15 cellular contexts compared by ENCODE assay signal in genomic region chr2:144239726-144240125, GRCh38.
"Had no signal": no experiment of that assay in that cellular context is flagged by ENCODE, and none has a peak within 500 bp of the region (broad histone marks: within the 10 kb centered on the region; RNA-seq: fewer than 3 reads in every experiment).

No MANE protein-coding gene starts in this region.

- DNase-seq: activated CD4-positive, alpha-beta T cell treated with anti-CD3 and anti-CD28 coated beads, Interleukin-2, amount 50 U/mL, for 1 hour; activated naive CD4-positive, alpha-beta T cell treated with anti-CD3 and anti-CD28 coated beads, Interleukin-2, amount 50 U/mL, for 16 hours; amniotic stem cell; body of pancreas; central memory CD4-positive, alpha-beta T cell; cortex of kidney; effector memory CD4-positive, alpha-beta T cell; gastrocnemius medialis; kidney; left ventricle myocardium inferior; mesenchymal stem cell; pancreas; retina; transverse colon had no signal

- H3K9me3 Mint-ChIP-seq: neural crest cell had no signal

- H3K4me3 Mint-ChIP-seq: neural crest cell had no signal

- ATAC-seq: body of pancreas, gastrocnemius medialis, pancreas had no signal
